Comparison of ENCODE assay signal across 14 cellular contexts in genomic region chrX:1564750-1565683, GRCh38. TPM values are rescaled to one million over a fixed set of nuclear protein-coding genes. Genes with fewer than 3 reads are reported as not detected.
A peak's percentile ranks its signal among the peaks of the same experiment; 100 is the strongest.
DNase-seq lines count a peak whose midpoint lies in the region; ATAC-seq and TF ChIP-seq lines count a peak whose summit lies in the region.
"Had no signal": no experiment of that assay in that cellular context is flagged by ENCODE, and none has a peak within 500 bp of the region (broad histone marks: within the 10 kb centered on the region; RNA-seq: fewer than 3 reads in every experiment).

No MANE protein-coding gene starts in this region.

- H3K4me3 Mint-ChIP-seq in activated B cell treated with CpG ODN at 0.5 μM for 24 hours: no peak overlapping the region

- no peaks in the 10 kb centered on the region; the same call in 1 of the 2 replicates for H3K9me3 ChIP-seq in BLaER1
- H3K9me3 ChIP-seq in Karpas-422 (ENCODE audit: low read length): no peaks in the 10 kb centered on the region
- H3K9me3 ChIP-seq: BE2C, lower lobe of right lung had no signal

- H3K27me3 ChIP-seq in BLaER1: no peaks in the 10 kb centered on the region
- H3K27me3 ChIP-seq in Karpas-422 (ENCODE audit: low read length): no peaks in the 10 kb centered on the region
- H3K27me3 ChIP-seq: BE2C had no signal

- H3K9ac ChIP-seq in BLaER1: no peak overlapping the region
- H3K9ac ChIP-seq in Karpas-422 (ENCODE audit: low read length): peak overlapping the region; percentile 11; the same call in 1 of the 2 replicates

- H3K79me2 ChIP-seq in Karpas-422 (ENCODE audit: low read length): no peaks in the 10 kb centered on the region

- POLR2A ChIA-PET in activated B cell treated with CpG ODN at 0.5 μM for 24 hours (lab: Charles Lee): no interaction called here

- H3K4me2 ChIP-seq in BLaER1 (peak overlapping the region; percentile 5; the same call in 1 of the 2 replicates), Karpas-422 (ENCODE audit: low read depth, low read length, poor library complexity, severe bottlenecking) (peak overlapping the region; percentile 57)

- H3K27ac ChIP-seq in BLaER1: no peak overlapping the region
- peak overlapping the region; percentile 48 for H3K27ac ChIP-seq in Karpas-422 (ENCODE audit: low read length)
- H3K27ac ChIP-seq in caudate nucleus (ENCODE audit: low read depth, low read length): no peak overlapping the region
- H3K27ac ChIP-seq: lower lobe of right lung had no signal

- DNase-seq in Karpas-422 (peak; percentile 65), activated B cell treated with CpG ODN at 0.5 μM for 24 hours (no peak), NCI-H524 treated with DMSO at 0.1 percent for 48 hours (lab: John Stamatoyannopoulos, UW) (no peak), caudate nucleus (lab: John Stamatoyannopoulos, UW) (no peak), OCI-M2 (lab: John Stamatoyannopoulos, UW; ENCODE audit: unreplicated experiment) (no peak)
- DNase-seq: BE2C; effector CD8-positive, alpha-beta T cell; glutamatergic neuron; lower lobe of right lung; NCI-H1930; RPMI8226 had no signal

- H4K20me1 ChIP-seq in BLaER1 (no peaks in the 10 kb centered on the region), Karpas-422 (ENCODE audit: insufficient read depth, low read depth, low read length) (no peaks in the 10 kb centered on the region)

- no peaks in the 10 kb centered on the region for H3K36me3 ChIP-seq in BLaER1
- H3K36me3 ChIP-seq in Karpas-422 (ENCODE audit: insufficient read depth, low read length): no peaks in the 10 kb centered on the region
- H3K36me3 ChIP-seq: BE2C, lower lobe of right lung had no signal

- H3K4me1 Mint-ChIP-seq in activated B cell treated with CpG ODN at 0.5 μM for 24 hours: peaks cover 39% of the 10 kb centered on the region

- CTCF ChIA-PET in activated B cell treated with CpG ODN at 0.5 μM for 24 hours (lab: Charles Lee): no interaction called here

- no peaks in the 10 kb centered on the region for H3K36me3 Mint-ChIP-seq in activated B cell treated with CpG ODN at 0.5 μM for 24 hours (ENCODE audit: low read depth)

- H3K4me3 ChIP-seq in BLaER1 (no peak overlapping the region), Karpas-422 (ENCODE audit: low read length) (peak overlapping the region; percentile 35)
- H3K4me3 ChIP-seq: lower lobe of right lung had no signal

- TF ChIP-seq CTCF in activated B cell treated with CpG ODN at 0.5 μM for 24 hours (IDR thresholded peaks at IDR 0.05): no peak

- intact Hi-C loops in activated B cell treated with CpG ODN at 0.5 μM for 24 hours (cut with micrococcal nuclease): no loop called here

- H3K27me3 Mint-ChIP-seq in activated B cell treated with CpG ODN at 0.5 μM for 24 hours: peaks cover 3% of the 10 kb centered on the region

- H3K9me3 Mint-ChIP-seq in activated B cell treated with CpG ODN at 0.5 μM for 24 hours: no peaks in the 10 kb centered on the region

- ATAC-seq in GM19455 (IDR thresholded peaks at IDR 0.05; ENCODE audit: unreplicated experiment) (peak; percentile 72), activated B cell treated with CpG ODN at 0.5 μM for 24 hours (ENCODE audit: low read depth) (peak; percentile 49), HG03039 (IDR thresholded peaks at IDR 0.05; ENCODE audit: unreplicated experiment) (no peak)
- ATAC-seq: lower lobe of right lung had no signal

- H3K9me2 ChIP-seq in Karpas-422 (replicated peaks; ENCODE audit: insufficient read depth, low read length): no peaks in the 10 kb centered on the region

- no peak overlapping the region for H3K27ac Mint-ChIP-seq in activated B cell treated with CpG ODN at 0.5 μM for 24 hours

- H3K4me1 ChIP-seq in BLaER1 (peaks cover 29% of the 10 kb centered on the region), Karpas-422 (ENCODE audit: low read length) (peaks cover 16% of the 10 kb centered on the region)
- H3K4me1 ChIP-seq: BE2C had no signal

- H2AFZ ChIP-seq in Karpas-422 (ENCODE audit: low read length): peak overlapping the region; percentile 83

RNA-seq across cellular contexts. Expression of gene AKAP17A, which starts 26.4 kb away (rescaled TPM):
- total RNA-seq in Karpas-422 (2014; rRNA removed; shearing (Covaris generic); ENCODE audit: low replicate concordance): 27.9 and 66.6 TPM in 2 replicates
- 75.7 and 84.7 TPM in 2 replicates for total RNA-seq in activated B cell treated with CpG ODN at 0.5 μM for 24 hours

RNA-seq across cellular contexts. Expression of gene P2RY8, which starts 28.0 kb away (rescaled TPM):
- 87.1 and 130 TPM in 2 replicates for total RNA-seq in Karpas-422 (2014; rRNA removed; shearing (Covaris generic); ENCODE audit: low replicate concordance)
- 315 and 332 TPM in 2 replicates for total RNA-seq in activated B cell treated with CpG ODN at 0.5 μM for 24 hours

RNA-seq across cellular contexts. Expression of gene ASMT, which starts 49.8 kb away (rescaled TPM):
- total RNA-seq in Karpas-422 (2014; rRNA removed; shearing (Covaris generic); ENCODE audit: low replicate concordance): 0.29 TPM in 1 of 2 replicates, not detected in the other
- 0.44 and 0.69 TPM in 2 replicates for total RNA-seq in activated B cell treated with CpG ODN at 0.5 μM for 24 hours
- total RNA-seq: lower lobe of right lung had no signal
